8 cellular contexts compared by ENCODE assay signal in the genomic region with DNA sequence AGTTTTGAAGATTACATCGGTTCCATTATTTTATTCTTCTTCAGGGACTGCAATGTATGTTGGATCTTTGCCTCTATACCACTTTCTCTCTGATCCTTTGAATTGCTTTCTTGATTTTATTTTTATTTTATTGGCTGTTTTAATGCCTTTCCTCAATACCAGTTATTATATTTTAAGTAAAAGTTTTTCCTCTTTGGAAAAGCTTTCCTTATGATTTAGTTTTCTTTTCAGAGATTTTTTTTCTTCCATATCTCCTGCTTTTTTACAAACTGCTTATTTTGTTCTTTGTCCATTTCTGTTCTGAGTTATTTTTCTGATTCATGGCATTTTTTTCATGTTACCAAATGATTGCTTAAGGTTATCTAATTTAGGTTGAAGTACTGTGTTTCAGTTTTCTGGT. TPM values are rescaled to one million over a fixed set of nuclear protein-coding genes. Genes with fewer than 3 reads are reported as not detected.
DNase-seq lines count a peak whose midpoint lies in the region; ATAC-seq and TF ChIP-seq lines count a peak whose summit lies in the region.

No MANE protein-coding gene starts in this region.

- peaks cover 9% of the 10 kb centered on the region for H3K27me3 Mint-ChIP-seq in neural crest cell (ENCODE audit: low read depth)

- no peak overlapping the region for H3K27ac ChIP-seq in BLaER1 treated with 17β-estradiol and CSF1 and Interleukin-3, amounts not matched to agents 10 nM and 100 nM
- peak overlapping the region; percentile 94; the same call in 1 of the 2 replicates for H3K27ac ChIP-seq in KMS-11
- peak overlapping the region in 8 of 59 donors; percentile 82 to 94 (median 90) for H3K27ac ChIP-seq in dorsolateral prefrontal cortex
- H3K27ac ChIP-seq in aorta (ENCODE audit: low read depth in 1 of 2, low read length in 2 of 2): no peak overlapping the region

- intact Hi-C loops in dorsolateral prefrontal cortex (cut with DNase I) (loop anchor here (5.0 to 10.0 kb wide), 3 partner anchors 344 to 467 kb away; a partner anchor contains a TSS), aorta (cut with DNase I) (loop anchor here in 1 of 2 donors (1.0 to 10.0 kb wide), 3 partner anchors 20 to 339 kb away; a partner anchor contains a TSS)

- ATAC-seq in GM19324 (IDR thresholded peaks at IDR 0.05; ENCODE audit: low FRiP score, unreplicated experiment): no peak
- no peak for ATAC-seq in HG03196 (IDR thresholded peaks at IDR 0.05; ENCODE audit: unreplicated experiment)
- ATAC-seq in HG02623 (IDR thresholded peaks at IDR 0.05; ENCODE audit: unreplicated experiment): no peak
- no peak for ATAC-seq in aorta (ENCODE audit: low FRiP score)

- no peaks in the 10 kb centered on the region for H3K9me3 Mint-ChIP-seq in neural crest cell

- H3K4me3 Mint-ChIP-seq in neural crest cell: peak overlapping the region; percentile 90

- H3K36me3 Mint-ChIP-seq in neural crest cell (ENCODE audit: low read depth): no peaks in the 10 kb centered on the region

- H3K9me3 ChIP-seq in BLaER1 treated with 17β-estradiol and CSF1 and Interleukin-3, amounts not matched to agents 10 nM and 100 nM (replicated peaks in 1 of 11): peaks cover 0 to 3% (median 0%) of the 10 kb centered on the region in 11 experiments; a peak in 1 of 22 replicates
- no peaks in the 10 kb centered on the region for H3K9me3 ChIP-seq in aorta (ENCODE audit: control insufficient read depth, low read length)

- no peak overlapping the region for H2AFZ ChIP-seq in KMS-11 (ENCODE audit: low read depth)

- peak overlapping the region in 2 of 11 experiments; percentile 73 to 76; a peak in 1 of 22 replicates for H3K9ac ChIP-seq in BLaER1 treated with 17β-estradiol and CSF1 and Interleukin-3, amounts not matched to agents 10 nM and 100 nM
- H3K9ac ChIP-seq in KMS-11: no peak overlapping the region

- no peak for DNase-seq in dorsolateral prefrontal cortex
- no peak for DNase-seq in neural crest cell (ENCODE audit: low read depth, low spot score)
- DNase-seq in aorta: no peak

- peak overlapping the region in 9 of 11 experiments; percentile 64 to 90 (median 81); a peak in 15 of 22 replicates for H3K4me2 ChIP-seq in BLaER1 treated with 17β-estradiol and CSF1 and Interleukin-3, amounts not matched to agents 10 nM and 100 nM
- H3K4me2 ChIP-seq in KMS-11: peak overlapping the region; percentile 53

- H3K36me3 ChIP-seq in BLaER1 treated with 17β-estradiol and CSF1 and Interleukin-3, amounts not matched to agents 10 nM and 100 nM: peaks cover 10 to 19% (median 14%) of the 10 kb centered on the region in 11 experiments
- H3K36me3 ChIP-seq in KMS-11 (ENCODE audit: insufficient read depth) (no peaks in the 10 kb centered on the region), aorta (ENCODE audit: control insufficient read depth in 1 of 2, insufficient read depth in 2 of 2, low read length in 1 of 2) (no peaks in the 10 kb centered on the region)

- WGBS in aorta, 2 donors: 88 to 89% methylated on average over 1 of the region's 1 CpG

- no peaks in the 10 kb centered on the region; a peak in 1 of 22 replicates for H4K20me1 ChIP-seq in BLaER1 treated with 17β-estradiol and CSF1 and Interleukin-3, amounts not matched to agents 10 nM and 100 nM
- H4K20me1 ChIP-seq in KMS-11 (ENCODE audit: insufficient read depth): no peaks in the 10 kb centered on the region

- peaks cover 25% of the 10 kb centered on the region for H3K4me1 Mint-ChIP-seq in neural crest cell

- peaks cover 8 to 17% (median 10%) of the 10 kb centered on the region in 10 experiments; a peak in 18 of 20 replicates for H3K4me1 ChIP-seq in BLaER1 treated with 17β-estradiol and CSF1 and Interleukin-3, amounts not matched to agents 10 nM and 100 nM
- H3K4me1 ChIP-seq in KMS-11 (ENCODE audit: low read depth, poor library complexity, severe bottlenecking) (peaks cover 10% of the 10 kb centered on the region), aorta (ENCODE audit: control insufficient read depth in 1 of 2, insufficient read depth in 2 of 2, low read length in 2 of 2) (no peaks in the 10 kb centered on the region)

- H3K27me3 ChIP-seq in BLaER1 treated with 17β-estradiol and CSF1 and Interleukin-3, amounts not matched to agents 10 nM and 100 nM: peaks cover 0 to 41% (median 34%) of the 10 kb centered on the region in 11 experiments; a peak in 17 of 22 replicates
- no peaks in the 10 kb centered on the region for H3K27me3 ChIP-seq in KMS-11 (ENCODE audit: insufficient read depth, low read depth)
- no peaks in the 10 kb centered on the region for H3K27me3 ChIP-seq in dorsolateral prefrontal cortex
- H3K27me3 ChIP-seq in aorta (ENCODE audit: control insufficient read depth in 1 of 2, insufficient read depth in 2 of 2, low read length in 1 of 2): no peaks in the 10 kb centered on the region

- peak overlapping the region in 5 of 10 experiments; percentile 55 to 81 (median 72); a peak in 8 of 20 replicates for H3K4me3 ChIP-seq in BLaER1 treated with 17β-estradiol and CSF1 and Interleukin-3, amounts not matched to agents 10 nM and 100 nM
- H3K4me3 ChIP-seq in KMS-11 (IDR thresholded peaks at IDR 0.05; ENCODE audit: insufficient read depth, low read depth, low read length) (no peak overlapping the region), dorsolateral prefrontal cortex (peak overlapping the region in 30 of 59 donors; percentile 39 to 70 (median 62)), aorta (ENCODE audit: low read length in 2 of 2) (no peak overlapping the region)

- no peaks in the 10 kb centered on the region for H3K79me2 ChIP-seq in KMS-11 (ENCODE audit: insufficient read depth, low read depth)

- no peak overlapping the region for H3K27ac Mint-ChIP-seq in neural crest cell (ENCODE audit: unreplicated experiment)

- TF ChIP-seq CTCF in KMS-11 (conservative IDR thresholded peaks at IDR 0.05; ENCODE audit: low read depth, low read length) (no peak), dorsolateral prefrontal cortex (IDR thresholded peaks at IDR 0.05 in 54 of 56, conservative IDR thresholded peaks at IDR 0.05 in 2 of 56; ENCODE audit: low read depth in 1 of 56, partially characterized antibody in 56 of 56) (no peak), neural crest cell (conservative IDR thresholded peaks at IDR 0.05) (no peak)

RNA-seq across cellular contexts. Expression of a gene that starts 11.5 kb away (rescaled TPM):
- total RNA-seq in dorsolateral prefrontal cortex: 100 to 1,000 TPM in 4 of 120 experiments, 10 to 100 TPM in 116; 46.1 to 101 (median 76.4) TPM
- 53.0 and 55.0 TPM in 2 replicates for total RNA-seq in neural crest cell
- 10 to 100 TPM; 39.0 to 41.4 TPM for total RNA-seq in aorta
- 100 to 1,000 TPM in 1 of 2 donors, 10 to 100 TPM in 1; 70.6 to 143 TPM for polyA plus RNA-seq in aorta

RNA-seq across cellular contexts. Expression of a gene that starts 20.5 kb away (rescaled TPM):
- total RNA-seq in dorsolateral prefrontal cortex (10 to 100 TPM; 22.6 to 42.7 (median 32.0) TPM), neural crest cell (31.8 and 33.2 TPM in 2 replicates), aorta (10 to 100 TPM; 21.3 to 33.0 TPM)
- 10 to 100 TPM; 14.4 to 27.6 TPM for polyA plus RNA-seq in aorta

RNA-seq across cellular contexts. Expression of a gene that starts 20.6 kb away (rescaled TPM):
- total RNA-seq in dorsolateral prefrontal cortex: 100 to 1,000 TPM in 72 of 120 experiments, 10 to 100 TPM in 48; 57.9 to 134 (median 105) TPM
- 92.7 and 98.7 TPM in 2 replicates for total RNA-seq in neural crest cell
- total RNA-seq in aorta: 10 to 100 TPM; 48.6 to 49.3 TPM
- 10 to 100 TPM; 35.1 to 74.6 TPM for polyA plus RNA-seq in aorta

RNA-seq across cellular contexts. Expression of a gene that starts 38.4 kb away (rescaled TPM):
- total RNA-seq in dorsolateral prefrontal cortex: 1 to 10 TPM in 114 of 120 experiments, under 1 TPM in 6; 0.81 to 4.9 (median 2.2) TPM
- 4.2 and 4.6 TPM in 2 replicates for total RNA-seq in neural crest cell
- total RNA-seq in aorta: 1 to 10 TPM in 1 of 2 donors, under 1 TPM in 1; 0.84 to 1.3 TPM
- 1 to 10 TPM in 1 of 2 donors, not detected in 1; 2.1 TPM for polyA plus RNA-seq in aorta

RNA-seq across cellular contexts. Expression of a gene that starts 47.1 kb away (rescaled TPM):
- total RNA-seq in dorsolateral prefrontal cortex (10 to 100 TPM; 13.3 to 31.0 (median 17.6) TPM), neural crest cell (23.6 and 24.0 TPM in 2 replicates), aorta (10 to 100 TPM; 18.5 to 21.3 TPM)
- 10 to 100 TPM in 1 of 2 donors, 1 to 10 TPM in 1; 9.5 to 22.0 TPM for polyA plus RNA-seq in aorta

Comparison
In these comparisons a context has a peak if more than half of its experiments do, and no peak if none do; other contexts are left out.
1. H3K4me3 ChIP-seq: peak in dorsolateral prefrontal cortex (30 of 59); none in KMS-11 (single experiment) and aorta (0 of 2).